ENCODE assay signal across 12 cellular contexts in genomic region chr18:3252843-3253242, GRCh38. TPM values are rescaled to one million over a fixed set of nuclear protein-coding genes. Genes with fewer than 3 reads are reported as not detected.
DNase-seq lines count a peak whose midpoint lies in the region; ATAC-seq, FAIRE-seq and TF ChIP-seq lines count a peak whose summit lies in the region.
"Had no signal": no experiment of that assay in that cellular context is flagged by ENCODE, and none has a peak within 500 bp of the region (broad histone marks: within the 10 kb centered on the region; RNA-seq: fewer than 3 reads in every experiment).

No MANE protein-coding gene starts in this region.

- H3K27ac ChIP-seq in BLaER1 treated with 17β-estradiol and CSF1 and Interleukin-3, amounts not matched to agents 10 nM and 100 nM = peak overlapping the region in 1 of 11 experiments; percentile 99; a peak in 2 of 22 replicates
- H3K27ac ChIP-seq: suprapubic skin had no signal

- peaks cover 21% of the 10 kb centered on the region for H3K4me1 Mint-ChIP-seq in neural crest cell

- ATAC-seq in GM21717 (IDR thresholded peaks at IDR 0.05; ENCODE audit: unreplicated experiment) = no peak
- no peak for ATAC-seq in HG03354 (IDR thresholded peaks at IDR 0.05; ENCODE audit: poor library complexity, severe bottlenecking, unreplicated experiment)
- no peak for ATAC-seq in HG03135 (IDR thresholded peaks at IDR 0.05; ENCODE audit: unreplicated experiment)
- ATAC-seq: body of pancreas had no signal

- no peaks in the 10 kb centered on the region for H3K27me3 ChIP-seq in BLaER1 treated with 17β-estradiol and CSF1 and Interleukin-3, amounts not matched to agents 10 nM and 100 nM
- no peaks in the 10 kb centered on the region for H3K27me3 ChIP-seq in adipocyte (replicated peaks; ENCODE audit: control insufficient read depth, insufficient read depth, low read length)
- H3K27me3 ChIP-seq: body of pancreas, suprapubic skin had no signal

- H4K20me1 ChIP-seq in BLaER1 treated with 17β-estradiol and CSF1 and Interleukin-3, amounts not matched to agents 10 nM and 100 nM = peaks cover 7 to 93% (median 87%) of the 10 kb centered on the region in 11 experiments; a peak in 21 of 22 replicates

- H3K27ac Mint-ChIP-seq in neural crest cell (ENCODE audit: unreplicated experiment) = no peak overlapping the region

- FAIRE-seq in D721Med (lab: Jason Lieb, UNC) = peak; percentile 67

- H3K9me3 Mint-ChIP-seq in neural crest cell = no peaks in the 10 kb centered on the region

- no peak overlapping the region for H3K4me3 ChIP-seq in BLaER1 treated with 17β-estradiol and CSF1 and Interleukin-3, amounts not matched to agents 10 nM and 100 nM
- H3K4me3 ChIP-seq in adipocyte (ENCODE audit: low read length) = peak overlapping the region; percentile 99
- H3K4me3 ChIP-seq: body of pancreas, suprapubic skin had no signal

- H3K4me2 ChIP-seq in BLaER1 treated with 17β-estradiol and CSF1 and Interleukin-3, amounts not matched to agents 10 nM and 100 nM = peak overlapping the region; percentile 10 to 96 (median 92); a peak in 19 of 22 replicates

- no peaks in the 10 kb centered on the region for H3K27me3 Mint-ChIP-seq in neural crest cell (ENCODE audit: low read depth)

- no peak overlapping the region; a peak in 1 of 22 replicates for H3K9ac ChIP-seq in BLaER1 treated with 17β-estradiol and CSF1 and Interleukin-3, amounts not matched to agents 10 nM and 100 nM
- no peak overlapping the region for H3K9ac ChIP-seq in adipocyte (ENCODE audit: low read length)

- TF ChIP-seq CTCF in D721Med (IDR thresholded peaks at IDR 0.05; ENCODE audit: insufficient read depth, missing control alignments) (no peak), neural crest cell (conservative IDR thresholded peaks at IDR 0.05) (no peak)

- H3K4me1 ChIP-seq in BLaER1 treated with 17β-estradiol and CSF1 and Interleukin-3, amounts not matched to agents 10 nM and 100 nM = peaks cover 65 to 86% (median 81%) of the 10 kb centered on the region in 10 experiments
- H3K4me1 ChIP-seq in adipocyte (ENCODE audit: control insufficient read depth, insufficient read depth, low read length) = peaks cover 64% of the 10 kb centered on the region

- peaks cover 63 to 87% (median 72%) of the 10 kb centered on the region in 11 experiments for H3K36me3 ChIP-seq in BLaER1 treated with 17β-estradiol and CSF1 and Interleukin-3, amounts not matched to agents 10 nM and 100 nM
- H3K36me3 ChIP-seq in adipocyte (ENCODE audit: control insufficient read depth, insufficient read depth, low read length, severe bottlenecking) = peaks cover 60% of the 10 kb centered on the region

- H3K9me3 ChIP-seq in BLaER1 treated with 17β-estradiol and CSF1 and Interleukin-3, amounts not matched to agents 10 nM and 100 nM (replicated peaks in 1 of 11) = no peaks in the 10 kb centered on the region
- no peaks in the 10 kb centered on the region for H3K9me3 ChIP-seq in adipocyte (ENCODE audit: control insufficient read depth, low read length)
- H3K9me3 ChIP-seq: body of pancreas, suprapubic skin had no signal

- H3K4me3 Mint-ChIP-seq in neural crest cell = peak overlapping the region; percentile 31

- H3K36me3 Mint-ChIP-seq in neural crest cell (ENCODE audit: low read depth) = peaks cover 12% of the 10 kb centered on the region

- DNase-seq in D721Med (ENCODE audit: insufficient read length, low spot score) = no peak
- DNase-seq in adipocyte (ENCODE audit: low read depth) = no peak
- no peak for DNase-seq in neural crest cell (ENCODE audit: low read depth, low spot score)
- DNase-seq in AG08395 (ENCODE audit: low spot score) = no peak
- DNase-seq: body of pancreas, mesendoderm, MM.1S had no signal

RNA-seq across cellular contexts. Expression of gene MYL12A, which starts 5.2 kb away (rescaled TPM):
- 165 TPM in 2 replicates for total RNA-seq in neural crest cell

RNA-seq across cellular contexts. Expression of gene MYL12B, which starts 9.1 kb away (rescaled TPM):
- 89.6 and 95.1 TPM in 2 replicates for total RNA-seq in neural crest cell

RNA-seq across cellular contexts. Expression of gene MYOM1, which starts 33.1 kb away (rescaled TPM):
- 0.89 and 1.4 TPM in 2 replicates for total RNA-seq in neural crest cell
